Comparison of ENCODE assay signal across 1 cellular context in genomic region chr20:62957136-62958117, GRCh38.
TF ChIP-seq lines count a peak whose summit lies in the region.

No MANE protein-coding gene starts in this region.

TF ChIP-seq in K562, 482 proteins besides CTCF, POLR2A, EP300 and RAD21:
- TF ChIP-seq ZNF384 (IDR thresholded peaks at IDR 0.05; ENCODE audit: low read depth, low read length) (no peak), KDM1A (IDR thresholded peaks at IDR 0.05) (peak in 1 of 2 experiments; percentile 31; a peak in 1 of 4 replicates), CBFB (CRISPR knock-in tag; IDR thresholded peaks at IDR 0.05) (0 out of 2 replicates have a peak, but pooled peaks have one; percentile 32), ZBTB11 (CRISPR knock-in tag; IDR thresholded peaks at IDR 0.05) (no peak), MYNN (IDR thresholded peaks at IDR 0.05) (0 out of 2 replicates have a peak, but pooled peaks have one; percentile 38), MYNN (CRISPR knock-in tag; IDR thresholded peaks at IDR 0.05) (no peak), CHD1 (IDR thresholded peaks at IDR 0.05; ENCODE audit: low read length) (no peak), SP2 (IDR thresholded peaks at IDR 0.05; ENCODE audit: extremely low read depth, low read depth, low read length, poor library complexity, severe bottlenecking) (no peak), ZNF766 (CRISPR knock-in tag; conservative IDR thresholded peaks at IDR 0.05) (no peak), CBX1 (IDR thresholded peaks at IDR 0.05; ENCODE audit: low read depth) (no peak), ZKSCAN3 (CRISPR knock-in tag; IDR thresholded peaks at IDR 0.05) (no peak), MAX (CRISPR knock-in tag; IDR thresholded peaks at IDR 0.05) (peak; percentile 21; the same call in 1 of the 2 replicates), ZBTB43 (CRISPR knock-in tag; IDR thresholded peaks at IDR 0.05) (peak; percentile 89), CHD2 (IDR thresholded peaks at IDR 0.05; ENCODE audit: low read depth, low read length) (no peak), TEAD1 (CRISPR knock-in tag; IDR thresholded peaks at IDR 0.05) (no peak), ZNF639 (CRISPR knock-in tag; conservative IDR thresholded peaks at IDR 0.05 in 1 of 2, IDR thresholded peaks at IDR 0.05 in 1 of 2) (no peak), ZNF232 (CRISPR knock-in tag; IDR thresholded peaks at IDR 0.05) (no peak), JUND (IDR thresholded peaks at IDR 0.05; ENCODE audit: borderline replicate concordance, low read depth, low read length) (no peak), JUND (tag; IDR thresholded peaks at IDR 0.05; ENCODE audit: borderline replicate concordance, low read depth, low read length) (no peak), GTF2F1 (IDR thresholded peaks at IDR 0.05; ENCODE audit: low read depth, low read length) (no peak), E2F4 (CRISPR knock-in tag; IDR thresholded peaks at IDR 0.05; ENCODE audit: low read depth) (no peak), HDAC6 (IDR thresholded peaks at IDR 0.05; ENCODE audit: low read depth, low read length) (no peak), SMAD3 (CRISPR knock-in tag; conservative IDR thresholded peaks at IDR 0.05) (no peak), C11orf30 (IDR thresholded peaks at IDR 0.05; ENCODE audit: low read depth) (no peak)
- TF ChIP-seq, protein P1, sequence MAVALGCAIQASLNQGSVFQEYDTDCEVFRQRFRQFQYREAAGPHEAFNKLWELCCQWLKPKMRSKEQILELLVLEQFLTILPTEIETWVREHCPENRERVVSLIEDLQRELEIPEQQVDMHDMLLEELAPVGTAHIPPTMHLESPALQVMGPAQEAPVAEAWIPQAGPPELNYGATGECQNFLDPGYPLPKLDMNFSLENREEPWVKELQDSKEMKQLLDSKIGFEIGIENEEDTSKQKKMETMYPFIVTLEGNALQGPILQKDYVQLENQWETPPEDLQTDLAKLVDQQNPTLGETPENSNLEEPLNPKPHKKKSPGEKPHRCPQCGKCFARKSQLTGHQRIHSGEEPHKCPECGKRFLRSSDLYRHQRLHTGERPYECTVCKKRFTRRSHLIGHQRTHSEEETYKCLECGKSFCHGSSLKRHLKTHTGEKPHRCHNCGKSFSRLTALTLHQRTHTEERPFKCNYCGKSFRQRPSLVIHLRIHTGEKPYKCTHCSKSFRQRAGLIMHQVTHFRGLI (CRISPR knock-in tag; IDR thresholded peaks at IDR 0.05) = no peak
